ENCODE assay signal across 26 cellular contexts in genomic region chr4:85967872-85968271, GRCh38.
DNase-seq lines count a peak whose midpoint lies in the region; ATAC-seq, FAIRE-seq and TF ChIP-seq lines count a peak whose summit lies in the region.
"Had no signal": no experiment of that assay in that cellular context is flagged by ENCODE, and none has a peak within 500 bp of the region (broad histone marks: within the 10 kb centered on the region; RNA-seq: fewer than 3 reads in every experiment).

No MANE protein-coding gene starts in this region.

- peak; percentile 26 for DNase-seq in HFFc6
- DNase-seq in OCI-M1 (lab: John Stamatoyannopoulos, UW) = peak; percentile 62
- DNase-seq in fibroblast of villous mesenchyme (ENCODE audit: low read depth) = peak; percentile 34
- DNase-seq in spleen = no peak
- no peak for DNase-seq in retina
- no peak for DNase-seq in COR-L47 (lab: John Stamatoyannopoulos, UW)
- DNase-seq in HTR-8/SVneo (ENCODE audit: insufficient read length, low spot score) = no peak
- DNase-seq: activated CD4-positive, alpha-beta memory T cell treated with anti-CD3 and anti-CD28 coated beads, Interleukin-2, amount 10 ng/mL, durations not matched to agents 7 days and 5 days; activated naive CD4-positive, alpha-beta T cell; activated T-cell treated with anti-CD3 and anti-CD28 coated beads, Interleukin-2, amount 50 U/mL, for 1 hour; anterior cingulate cortex; C1 segment of cervical spinal cord; erythroblast; heart right ventricle; islet precursor cell; mammary epithelial cell; NCI-H1930; posterior cingulate gyrus; stimulated activated CD4-positive, alpha-beta T cell treated with anti-CD3 and anti-CD28 coated beads, Interleukin-4, amount 100 ng/mL, for 1 hour; stomach; T-cell had no signal

- TF ChIP-seq POLR2A in spleen (IDR thresholded peaks at IDR 0.05) = no peak
- no peak for TF ChIP-seq POLR2A in gastroesophageal sphincter (IDR thresholded peaks at IDR 0.05)

- H3K4me1 ChIP-seq in spleen (peaks cover 2 to 49% (median 29%) of the 10 kb centered on the region in 6 donors), gastroesophageal sphincter (peaks cover 0 to 28% (median 6%) of the 10 kb centered on the region in 3 donors)

- H3K4me3 ChIP-seq in fibroblast of villous mesenchyme (ENCODE audit: low read depth, low read length) = no peak overlapping the region
- no peak overlapping the region for H3K4me3 ChIP-seq in spleen
- H3K4me3 ChIP-seq in gastroesophageal sphincter = no peak overlapping the region
- H3K4me3 ChIP-seq: heart right ventricle, K562, stomach had no signal

- no peak for FAIRE-seq in HTR-8/SVneo (lab: Jason Lieb, UNC)
- FAIRE-seq: GM12892, K562 had no signal

- 57 to 79% (median 67%) methylated on average over 2 of the region's 2 CpGs for WGBS in spleen, 5 donors
- 56 to 78% methylated on average over 1 to 2 of the region's 2 CpGs for WGBS in gastroesophageal sphincter (ENCODE audit: low coverage in 1 of 2), 2 donors

- peak overlapping the region; percentile 49 for H3K4me3 Mint-ChIP-seq in HFFc6
- H3K4me3 Mint-ChIP-seq: activated CD4-positive, alpha-beta memory T cell treated with anti-CD3 and anti-CD28 coated beads, Interleukin-2, amount 10 ng/mL, durations not matched to agents 7 days and 5 days; natural killer cell treated with Interleukin-12 subunit alpha and Interleukin-12 subunit beta and Interleukin-15 and Interleukin-18, amount 100 ng/mL, for 72 hours; T-cell had no signal

- H3K36me3 Mint-ChIP-seq in HFFc6 (ENCODE audit: low read depth) = peaks cover 15% of the 10 kb centered on the region; the same call in 1 of the 2 replicates
- H3K36me3 Mint-ChIP-seq: natural killer cell treated with Interleukin-12 subunit alpha and Interleukin-12 subunit beta and Interleukin-15 and Interleukin-18, amount 100 ng/mL, for 72 hours; T-cell had no signal

- H3K36me3 ChIP-seq in spleen (peaks cover 0 to 17% (median 4%) of the 10 kb centered on the region in 6 donors), gastroesophageal sphincter (peaks cover 0 to 12% of the 10 kb centered on the region in 2 donors)

- no peaks in the 10 kb centered on the region for H3K27me3 ChIP-seq in spleen (replicated peaks in 1 of 7)
- H3K27me3 ChIP-seq in gastroesophageal sphincter = no peaks in the 10 kb centered on the region
- H3K27me3 ChIP-seq: heart right ventricle, stomach had no signal

- H3K27ac ChIP-seq in spleen (peak overlapping the region in 5 of 8 donors; percentile 26 to 46 (median 41)), gastroesophageal sphincter (no peak overlapping the region)
- H3K27ac ChIP-seq: stomach, VCaP had no signal

- no peak for TF ChIP-seq EP300 in gastroesophageal sphincter (IDR thresholded peaks at IDR 0.05)

- peaks cover 0 to 10% (median 0%) of the 10 kb centered on the region in 8 donors for H3K9me3 ChIP-seq in spleen
- no peaks in the 10 kb centered on the region for H3K9me3 ChIP-seq in gastroesophageal sphincter
- H3K9me3 ChIP-seq: stomach had no signal

- ATAC-seq in gastroesophageal sphincter = no peak
- ATAC-seq: K562; natural killer cell treated with Interleukin-12 subunit alpha and Interleukin-12 subunit beta and Interleukin-15 and Interleukin-18, amount 100 ng/mL, for 72 hours; T-cell had no signal

- TF ChIP-seq CTCF in HFFc6 (IDR thresholded peaks at IDR 0.05) = no peak
- TF ChIP-seq CTCF in fibroblast of villous mesenchyme (IDR thresholded peaks at IDR 0.05; ENCODE audit: insufficient read depth, low read depth, low read length) = no peak
- no peak for TF ChIP-seq CTCF in spleen (IDR thresholded peaks at IDR 0.05 in 8 of 11, conservative IDR thresholded peaks at IDR 0.05 in 3 of 11)
- TF ChIP-seq CTCF in gastroesophageal sphincter (IDR thresholded peaks at IDR 0.05) = no peak

- H3K27me3 Mint-ChIP-seq in HFFc6 (ENCODE audit: insufficient read depth) = no peaks in the 10 kb centered on the region; the same call in 1 of the 2 replicates
- H3K27me3 Mint-ChIP-seq: activated CD4-positive, alpha-beta memory T cell treated with anti-CD3 and anti-CD28 coated beads, Interleukin-2, amount 10 ng/mL, durations not matched to agents 7 days and 5 days; natural killer cell treated with Interleukin-12 subunit alpha and Interleukin-12 subunit beta and Interleukin-15 and Interleukin-18, amount 100 ng/mL, for 72 hours; T-cell had no signal

- no peaks in the 10 kb centered on the region for H3K9me3 Mint-ChIP-seq in HFFc6
- H3K9me3 Mint-ChIP-seq: activated CD4-positive, alpha-beta memory T cell treated with anti-CD3 and anti-CD28 coated beads, Interleukin-2, amount 10 ng/mL, durations not matched to agents 7 days and 5 days had no signal

- intact Hi-C loops in spleen (cut with DNase I; ENCODE audit: low total_unique reads) = loop anchor here (10.0 kb wide), 1 partner anchor 823 kb away; no protein-coding TSS in a partner anchor

- H3K27ac Mint-ChIP-seq in HFFc6 = peak overlapping the region; percentile 67
- H3K27ac Mint-ChIP-seq: activated CD4-positive, alpha-beta memory T cell treated with anti-CD3 and anti-CD28 coated beads, Interleukin-2, amount 10 ng/mL, durations not matched to agents 7 days and 5 days; natural killer cell treated with Interleukin-12 subunit alpha and Interleukin-12 subunit beta and Interleukin-15 and Interleukin-18, amount 100 ng/mL, for 72 hours; T-cell had no signal

- peaks cover 87% of the 10 kb centered on the region for H3K4me1 Mint-ChIP-seq in HFFc6 (ENCODE audit: low read depth)
- H3K4me1 Mint-ChIP-seq: activated CD4-positive, alpha-beta memory T cell treated with anti-CD3 and anti-CD28 coated beads, Interleukin-2, amount 10 ng/mL, durations not matched to agents 7 days and 5 days; T-cell had no signal

Comparison
In these comparisons a context has a peak if more than half of its experiments do, and no peak if none do; other contexts are left out.
1. DNase-seq: peak in HFFc6 (single experiment), OCI-M1 (single experiment) and fibroblast of villous mesenchyme (single experiment); none in spleen (single experiment), retina (single experiment), COR-L47 (single experiment) and HTR-8/SVneo (single experiment).
2. H3K27ac ChIP-seq: peak in spleen (5 of 8); none in gastroesophageal sphincter (0 of 4).